ENCODE assay signal across 1 cellular context in the genomic region with DNA sequence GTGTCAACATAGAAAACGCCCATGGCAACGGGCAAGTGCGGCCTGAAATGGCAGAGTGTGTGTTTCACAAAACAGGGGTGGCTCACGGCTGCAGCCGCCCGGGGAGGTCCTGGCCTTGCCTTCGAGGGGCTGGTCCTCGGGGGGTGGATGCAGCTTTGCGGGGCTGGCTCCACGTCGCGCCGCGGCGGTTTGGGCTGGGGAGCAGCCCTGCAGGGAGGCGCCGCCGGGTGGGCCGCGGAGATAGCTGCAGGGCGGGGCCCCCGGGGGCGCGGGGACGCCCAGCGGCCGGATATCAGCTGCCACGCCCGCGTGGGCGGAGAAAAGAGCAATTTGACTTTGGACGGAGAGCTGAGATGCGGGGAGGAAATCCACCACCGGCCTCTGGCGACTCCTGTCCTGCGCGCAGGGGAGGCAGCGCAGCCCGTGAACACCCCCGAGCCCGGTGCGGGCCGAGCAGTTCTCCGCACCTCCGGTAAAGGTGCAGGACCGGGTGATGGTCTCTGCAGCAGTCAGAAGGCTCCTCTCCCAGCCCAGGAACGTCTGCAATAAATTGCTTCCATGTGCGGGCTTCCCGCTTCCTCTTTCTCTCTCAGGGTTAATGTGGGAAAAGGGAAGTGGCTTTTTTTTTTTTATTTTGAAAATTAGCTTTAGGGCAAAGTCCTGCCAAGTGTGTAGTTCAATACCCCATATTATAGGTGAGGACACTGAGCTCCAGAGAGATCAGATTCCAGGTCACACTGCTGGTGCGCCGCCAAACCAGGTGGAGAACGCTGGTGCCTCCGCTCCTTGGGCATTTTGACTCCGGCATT.
TF ChIP-seq lines count a peak whose summit lies in the region.

No MANE protein-coding gene starts in this region.

TF ChIP-seq in K562, 482 proteins besides CTCF, POLR2A, EP300 and RAD21 (continued from another document and continues in another):
- TF ChIP-seq, protein P1, sequence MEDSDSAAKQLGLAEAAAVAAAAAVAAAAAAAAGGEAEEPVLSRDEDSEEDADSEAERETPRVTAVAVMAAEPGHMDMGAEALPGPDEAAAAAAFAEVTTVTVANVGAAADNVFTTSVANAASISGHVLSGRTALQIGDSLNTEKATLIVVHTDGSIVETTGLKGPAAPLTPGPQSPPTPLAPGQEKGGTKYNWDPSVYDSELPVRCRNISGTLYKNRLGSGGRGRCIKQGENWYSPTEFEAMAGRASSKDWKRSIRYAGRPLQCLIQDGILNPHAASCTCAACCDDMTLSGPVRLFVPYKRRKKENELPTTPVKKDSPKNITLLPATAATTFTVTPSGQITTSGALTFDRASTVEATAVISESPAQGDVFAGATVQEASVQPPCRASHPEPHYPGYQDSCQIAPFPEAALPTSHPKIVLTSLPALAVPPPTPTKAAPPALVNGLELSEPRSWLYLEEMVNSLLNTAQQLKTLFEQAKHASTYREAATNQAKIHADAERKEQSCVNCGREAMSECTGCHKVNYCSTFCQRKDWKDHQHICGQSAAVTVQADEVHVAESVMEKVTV (CRISPR knock-in tag; IDR thresholded peaks at IDR 0.05), result 0 out of 2 replicates have a peak, but pooled peaks have one; percentile 18
- no peak for TF ChIP-seq RHOXF2B (CRISPR knock-in tag; conservative IDR thresholded peaks at IDR 0.05)
- no peak for TF ChIP-seq ZNF707 (CRISPR knock-in tag; conservative IDR thresholded peaks at IDR 0.05)
- peak in 1 of 2 experiments; percentile 63; a peak in 2 of 4 replicates for TF ChIP-seq RCOR1 (IDR thresholded peaks at IDR 0.05; ENCODE audit: borderline replicate concordance in 1 of 2, low read depth in 2 of 2, low read length in 2 of 2)
- TF ChIP-seq BDP1 (IDR thresholded peaks at IDR 0.05; ENCODE audit: insufficient read depth, insufficient read length), result no peak
- no peak; the same call in 1 of the 2 replicates for TF ChIP-seq ZNF384 (IDR thresholded peaks at IDR 0.05; ENCODE audit: low read depth, low read length)
- no peak for TF ChIP-seq PHTF2 (CRISPR knock-in tag; IDR thresholded peaks at IDR 0.05)
- TF ChIP-seq SAP30 (IDR thresholded peaks at IDR 0.05; ENCODE audit: borderline replicate concordance, insufficient read depth, low read depth, low read length, poor library complexity, severe bottlenecking), result no peak
- no peak for TF ChIP-seq TCF7L2 (IDR thresholded peaks at IDR 0.05; ENCODE audit: low read depth, low read length)
- no peak for TF ChIP-seq BMI1 (IDR thresholded peaks at IDR 0.05; ENCODE audit: low read length)
- no peak for TF ChIP-seq ZNF445 (CRISPR knock-in tag; IDR thresholded peaks at IDR 0.05; ENCODE audit: low read depth)
- TF ChIP-seq, protein P2, sequence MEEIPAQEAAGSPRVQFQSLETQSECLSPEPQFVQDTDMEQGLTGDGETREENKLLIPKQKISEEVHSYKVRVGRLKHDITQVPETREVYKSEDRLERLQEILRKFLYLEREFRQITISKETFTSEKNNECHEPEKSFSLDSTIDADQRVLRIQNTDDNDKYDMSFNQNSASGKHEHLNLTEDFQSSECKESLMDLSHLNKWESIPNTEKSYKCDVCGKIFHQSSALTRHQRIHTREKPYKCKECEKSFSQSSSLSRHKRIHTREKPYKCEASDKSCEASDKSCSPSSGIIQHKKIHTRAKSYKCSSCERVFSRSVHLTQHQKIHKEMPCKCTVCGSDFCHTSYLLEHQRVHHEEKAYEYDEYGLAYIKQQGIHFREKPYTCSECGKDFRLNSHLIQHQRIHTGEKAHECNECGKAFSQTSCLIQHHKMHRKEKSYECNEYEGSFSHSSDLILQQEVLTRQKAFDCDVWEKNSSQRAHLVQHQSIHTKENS (CRISPR knock-in tag; IDR thresholded peaks at IDR 0.05), result no peak
- TF ChIP-seq, protein P3, sequence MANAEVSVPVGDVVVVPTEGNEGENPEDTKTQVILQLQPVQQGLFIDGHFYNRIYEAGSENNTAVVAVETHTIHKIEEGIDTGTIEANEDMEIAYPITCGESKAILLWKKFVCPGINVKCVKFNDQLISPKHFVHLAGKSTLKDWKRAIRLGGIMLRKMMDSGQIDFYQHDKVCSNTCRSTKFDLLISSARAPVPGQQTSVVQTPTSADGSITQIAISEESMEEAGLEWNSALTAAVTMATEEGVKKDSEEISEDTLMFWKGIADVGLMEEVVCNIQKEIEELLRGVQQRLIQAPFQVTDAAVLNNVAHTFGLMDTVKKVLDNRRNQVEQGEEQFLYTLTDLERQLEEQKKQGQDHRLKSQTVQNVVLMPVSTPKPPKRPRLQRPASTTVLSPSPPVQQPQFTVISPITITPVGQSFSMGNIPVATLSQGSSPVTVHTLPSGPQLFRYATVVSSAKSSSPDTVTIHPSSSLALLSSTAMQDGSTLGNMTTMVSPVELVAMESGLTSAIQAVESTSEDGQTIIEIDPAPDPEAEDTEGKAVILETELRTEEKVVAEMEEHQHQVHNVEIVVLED (CRISPR knock-in tag; IDR thresholded peaks at IDR 0.05), result no peak; the same call in 1 of the 2 replicates
- TF ChIP-seq ESRRB (CRISPR knock-in tag; IDR thresholded peaks at IDR 0.05; ENCODE audit: borderline replicate concordance), result no peak
- TF ChIP-seq FOXK2 (conservative IDR thresholded peaks at IDR 0.05 in 1 of 2, IDR thresholded peaks at IDR 0.05 in 1 of 2; ENCODE audit: low read depth in 2 of 2), result 0 out of 4 replicates have a peak, but pooled peaks of 1 of the 2 experiments have one; percentile 55
- TF ChIP-seq, protein P4, sequence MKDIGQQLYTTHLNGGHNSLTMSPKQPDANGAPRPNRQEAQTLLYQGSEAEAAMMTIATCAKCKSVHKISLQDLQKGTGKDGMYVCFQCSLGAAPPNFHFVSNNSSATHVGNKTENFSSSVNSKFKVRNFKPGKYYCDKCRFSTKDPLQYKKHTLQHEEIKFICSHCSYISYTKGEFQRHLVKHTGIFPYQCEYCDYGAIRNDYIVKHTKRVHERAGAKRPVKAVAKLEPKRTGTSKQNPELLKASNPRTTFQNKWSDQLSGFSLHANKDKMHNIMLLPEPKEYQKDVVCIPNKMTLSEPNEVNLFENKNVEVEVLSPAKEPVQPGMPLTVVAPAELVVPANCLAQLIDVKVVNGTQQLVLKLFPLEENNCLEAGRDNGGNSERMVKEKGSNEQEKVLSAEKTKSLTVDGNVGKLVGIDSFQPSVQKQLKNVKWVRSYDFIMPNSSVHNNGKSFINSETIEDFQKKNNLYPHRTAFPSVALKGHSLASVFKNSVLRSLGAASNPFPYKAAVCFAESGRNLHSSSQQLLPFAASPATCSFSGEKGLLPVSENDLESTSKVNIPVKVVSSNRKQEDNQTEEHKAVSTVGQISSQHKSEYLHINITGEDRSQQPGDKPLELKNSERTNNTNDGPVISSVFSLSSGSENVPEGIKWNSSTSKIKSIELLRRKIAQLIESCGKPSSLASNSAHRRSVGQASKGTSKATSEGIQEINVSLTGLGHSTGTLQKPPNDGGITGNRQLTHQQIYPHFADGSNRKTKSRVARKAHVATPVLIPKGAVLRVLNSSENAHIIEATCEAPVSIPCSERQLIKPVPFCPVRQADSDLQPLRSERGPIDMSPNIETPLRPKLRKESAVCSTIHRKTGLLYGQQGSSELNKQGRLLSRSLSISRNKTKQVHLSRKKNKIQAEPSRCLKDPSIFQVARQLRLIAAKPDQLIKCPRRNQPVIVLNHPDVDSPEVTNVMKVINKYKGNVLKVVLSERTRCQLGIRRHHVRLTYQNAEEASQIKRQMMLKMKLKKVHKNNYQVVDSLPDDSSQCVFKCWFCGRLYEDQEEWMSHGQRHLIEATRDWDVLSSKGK (CRISPR knock-in tag; IDR thresholded peaks at IDR 0.05), result no peak
- TF ChIP-seq, protein P5, sequence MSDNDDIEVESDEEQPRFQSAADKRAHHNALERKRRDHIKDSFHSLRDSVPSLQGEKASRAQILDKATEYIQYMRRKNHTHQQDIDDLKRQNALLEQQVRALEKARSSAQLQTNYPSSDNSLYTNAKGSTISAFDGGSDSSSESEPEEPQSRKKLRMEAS (CRISPR knock-in tag; IDR thresholded peaks at IDR 0.05), result peak; percentile 51
- no peak for TF ChIP-seq GTF2E2 (tag; IDR thresholded peaks at IDR 0.05)
- 0 out of 2 replicates have a peak, but pooled peaks have one; percentile 31 for TF ChIP-seq ZNF644 (tag; IDR thresholded peaks at IDR 0.05; ENCODE audit: low read depth)
- TF ChIP-seq KDM1A (IDR thresholded peaks at IDR 0.05), result no peak
- no peak for TF ChIP-seq KAT7 (CRISPR knock-in tag; IDR thresholded peaks at IDR 0.05; ENCODE audit: borderline replicate concordance)
- TF ChIP-seq TFAM (CRISPR knock-in tag; conservative IDR thresholded peaks at IDR 0.05), result no peak
- TF ChIP-seq ZC3H11A (IDR thresholded peaks at IDR 0.05; ENCODE audit: low read depth, low read length), result no peak
- TF ChIP-seq EGR1 (conservative IDR thresholded peaks at IDR 0.05), result peak; percentile 94
- TF ChIP-seq KAT8 (IDR thresholded peaks at IDR 0.05; ENCODE audit: low read depth), result no peak
- no peak for TF ChIP-seq RBM15 (IDR thresholded peaks at IDR 0.05; ENCODE audit: insufficient read depth, low read length)
- TF ChIP-seq, protein P6, sequence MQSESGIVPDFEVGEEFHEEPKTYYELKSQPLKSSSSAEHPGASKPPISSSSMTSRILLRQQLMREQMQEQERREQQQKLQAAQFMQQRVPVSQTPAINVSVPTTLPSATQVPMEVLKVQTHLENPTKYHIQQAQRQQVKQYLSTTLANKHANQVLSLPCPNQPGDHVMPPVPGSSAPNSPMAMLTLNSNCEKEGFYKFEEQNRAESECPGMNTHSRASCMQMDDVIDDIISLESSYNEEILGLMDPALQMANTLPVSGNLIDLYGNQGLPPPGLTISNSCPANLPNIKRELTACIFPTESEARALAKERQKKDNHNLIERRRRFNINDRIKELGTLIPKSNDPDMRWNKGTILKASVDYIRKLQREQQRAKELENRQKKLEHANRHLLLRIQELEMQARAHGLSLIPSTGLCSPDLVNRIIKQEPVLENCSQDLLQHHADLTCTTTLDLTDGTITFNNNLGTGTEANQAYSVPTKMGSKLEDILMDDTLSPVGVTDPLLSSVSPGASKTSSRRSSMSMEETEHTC (IDR thresholded peaks at IDR 0.05), result peak; percentile 32; the same call in 1 of the 2 replicates
- TF ChIP-seq SP1 (CRISPR knock-in tag; IDR thresholded peaks at IDR 0.05), result no peak
- TF ChIP-seq, protein P7, sequence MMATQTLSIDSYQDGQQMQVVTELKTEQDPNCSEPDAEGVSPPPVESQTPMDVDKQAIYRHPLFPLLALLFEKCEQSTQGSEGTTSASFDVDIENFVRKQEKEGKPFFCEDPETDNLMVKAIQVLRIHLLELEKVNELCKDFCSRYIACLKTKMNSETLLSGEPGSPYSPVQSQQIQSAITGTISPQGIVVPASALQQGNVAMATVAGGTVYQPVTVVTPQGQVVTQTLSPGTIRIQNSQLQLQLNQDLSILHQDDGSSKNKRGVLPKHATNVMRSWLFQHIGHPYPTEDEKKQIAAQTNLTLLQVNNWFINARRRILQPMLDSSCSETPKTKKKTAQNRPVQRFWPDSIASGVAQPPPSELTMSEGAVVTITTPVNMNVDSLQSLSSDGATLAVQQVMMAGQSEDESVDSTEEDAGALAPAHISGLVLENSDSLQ (IDR thresholded peaks at IDR 0.05), result no peak
- peak; percentile 73 for TF ChIP-seq ARID1B (IDR thresholded peaks at IDR 0.05)
- TF ChIP-seq ATF7 (IDR thresholded peaks at IDR 0.05), result 0 out of 2 replicates have a peak, but pooled peaks have one; percentile 21
- no peak for TF ChIP-seq ZNF76 (CRISPR knock-in tag; IDR thresholded peaks at IDR 0.05; ENCODE audit: borderline replicate concordance)
- TF ChIP-seq, protein P8, sequence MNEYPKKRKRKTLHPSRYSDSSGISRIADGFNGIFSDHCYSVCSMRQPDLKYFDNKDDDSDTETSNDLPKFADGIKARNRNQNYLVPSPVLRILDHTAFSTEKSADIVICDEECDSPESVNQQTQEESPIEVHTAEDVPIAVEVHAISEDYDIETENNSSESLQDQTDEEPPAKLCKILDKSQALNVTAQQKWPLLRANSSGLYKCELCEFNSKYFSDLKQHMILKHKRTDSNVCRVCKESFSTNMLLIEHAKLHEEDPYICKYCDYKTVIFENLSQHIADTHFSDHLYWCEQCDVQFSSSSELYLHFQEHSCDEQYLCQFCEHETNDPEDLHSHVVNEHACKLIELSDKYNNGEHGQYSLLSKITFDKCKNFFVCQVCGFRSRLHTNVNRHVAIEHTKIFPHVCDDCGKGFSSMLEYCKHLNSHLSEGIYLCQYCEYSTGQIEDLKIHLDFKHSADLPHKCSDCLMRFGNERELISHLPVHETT (CRISPR knock-in tag; conservative IDR thresholded peaks at IDR 0.05 in 1 of 2, IDR thresholded peaks at IDR 0.05 in 1 of 2), result peak in 1 of 2 experiments; percentile 72; a peak in 2 of 4 replicates
- TF ChIP-seq KDM2B (CRISPR knock-in tag; IDR thresholded peaks at IDR 0.05), result no peak
- TF ChIP-seq, protein P9, sequence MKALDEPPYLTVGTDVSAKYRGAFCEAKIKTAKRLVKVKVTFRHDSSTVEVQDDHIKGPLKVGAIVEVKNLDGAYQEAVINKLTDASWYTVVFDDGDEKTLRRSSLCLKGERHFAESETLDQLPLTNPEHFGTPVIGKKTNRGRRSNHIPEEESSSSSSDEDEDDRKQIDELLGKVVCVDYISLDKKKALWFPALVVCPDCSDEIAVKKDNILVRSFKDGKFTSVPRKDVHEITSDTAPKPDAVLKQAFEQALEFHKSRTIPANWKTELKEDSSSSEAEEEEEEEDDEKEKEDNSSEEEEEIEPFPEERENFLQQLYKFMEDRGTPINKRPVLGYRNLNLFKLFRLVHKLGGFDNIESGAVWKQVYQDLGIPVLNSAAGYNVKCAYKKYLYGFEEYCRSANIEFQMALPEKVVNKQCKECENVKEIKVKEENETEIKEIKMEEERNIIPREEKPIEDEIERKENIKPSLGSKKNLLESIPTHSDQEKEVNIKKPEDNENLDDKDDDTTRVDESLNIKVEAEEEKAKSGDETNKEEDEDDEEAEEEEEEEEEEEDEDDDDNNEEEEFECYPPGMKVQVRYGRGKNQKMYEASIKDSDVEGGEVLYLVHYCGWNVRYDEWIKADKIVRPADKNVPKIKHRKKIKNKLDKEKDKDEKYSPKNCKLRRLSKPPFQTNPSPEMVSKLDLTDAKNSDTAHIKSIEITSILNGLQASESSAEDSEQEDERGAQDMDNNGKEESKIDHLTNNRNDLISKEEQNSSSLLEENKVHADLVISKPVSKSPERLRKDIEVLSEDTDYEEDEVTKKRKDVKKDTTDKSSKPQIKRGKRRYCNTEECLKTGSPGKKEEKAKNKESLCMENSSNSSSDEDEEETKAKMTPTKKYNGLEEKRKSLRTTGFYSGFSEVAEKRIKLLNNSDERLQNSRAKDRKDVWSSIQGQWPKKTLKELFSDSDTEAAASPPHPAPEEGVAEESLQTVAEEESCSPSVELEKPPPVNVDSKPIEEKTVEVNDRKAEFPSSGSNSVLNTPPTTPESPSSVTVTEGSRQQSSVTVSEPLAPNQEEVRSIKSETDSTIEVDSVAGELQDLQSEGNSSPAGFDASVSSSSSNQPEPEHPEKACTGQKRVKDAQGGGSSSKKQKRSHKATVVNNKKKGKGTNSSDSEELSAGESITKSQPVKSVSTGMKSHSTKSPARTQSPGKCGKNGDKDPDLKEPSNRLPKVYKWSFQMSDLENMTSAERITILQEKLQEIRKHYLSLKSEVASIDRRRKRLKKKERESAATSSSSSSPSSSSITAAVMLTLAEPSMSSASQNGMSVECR (CRISPR knock-in tag; IDR thresholded peaks at IDR 0.05), result 0 out of 2 replicates have a peak, but pooled peaks have one; percentile 34
- TF ChIP-seq SREBF2 (CRISPR knock-in tag; IDR thresholded peaks at IDR 0.05), result no peak
- no peak for TF ChIP-seq MAFK (IDR thresholded peaks at IDR 0.05; ENCODE audit: low read length)
- TF ChIP-seq, protein P10, sequence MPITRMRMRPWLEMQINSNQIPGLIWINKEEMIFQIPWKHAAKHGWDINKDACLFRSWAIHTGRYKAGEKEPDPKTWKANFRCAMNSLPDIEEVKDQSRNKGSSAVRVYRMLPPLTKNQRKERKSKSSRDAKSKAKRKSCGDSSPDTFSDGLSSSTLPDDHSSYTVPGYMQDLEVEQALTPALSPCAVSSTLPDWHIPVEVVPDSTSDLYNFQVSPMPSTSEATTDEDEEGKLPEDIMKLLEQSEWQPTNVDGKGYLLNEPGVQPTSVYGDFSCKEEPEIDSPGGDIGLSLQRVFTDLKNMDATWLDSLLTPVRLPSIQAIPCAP (CRISPR knock-in tag; IDR thresholded peaks at IDR 0.05; ENCODE audit: borderline replicate concordance), result no peak
